Comparison of ENCODE assay signal across 25 cellular contexts in genomic region chrX:132425744-132426318, GRCh38.
DNase-seq lines count a peak whose midpoint lies in the region; ATAC-seq, FAIRE-seq and TF ChIP-seq lines count a peak whose summit lies in the region.
"Had no signal": no experiment of that assay in that cellular context is flagged by ENCODE, and none has a peak within 500 bp of the region (broad histone marks: within the 10 kb centered on the region; RNA-seq: fewer than 3 reads in every experiment).

No MANE protein-coding gene starts in this region.

- in situ Hi-C loops in HepG2 (cut with HindIII; ENCODE audit: extremely low pct_ligation_motif_present, low pct_unique_long_range_greater_than_20kb): no loop called here

- TF ChIP-seq POLR2A in HepG2 (IDR thresholded peaks at IDR 0.05; ENCODE audit: insufficient read depth in 1 of 2, low read depth in 2 of 2, low read length in 2 of 2): no peak
- TF ChIP-seq POLR2A in right lobe of liver (IDR thresholded peaks at IDR 0.05): no peak

- H3K9ac ChIP-seq in HepG2 (ENCODE audit: insufficient read depth, low read depth, low read length): no peak overlapping the region
- H3K9ac ChIP-seq: SK-N-SH had no signal

- H3K4me3 Mint-ChIP-seq in stimulated activated memory B cell treated with anti-CD40 and anti-IgM and Interleukin-4, amounts not matched to agents 10 μg/mL and 1 μg/mL and 100 μg/mL, for 72 hours: no peak overlapping the region
- H3K4me3 Mint-ChIP-seq in type B pancreatic cell: no peak overlapping the region
- H3K4me3 Mint-ChIP-seq: CD8-positive, alpha-beta memory T cell had no signal

- ATAC-seq in HepG2: peak; percentile 35; the same call in 2 of the 3 replicates
- ATAC-seq in right lobe of liver: no peak
- ATAC-seq in HG02610 (IDR thresholded peaks at IDR 0.05; ENCODE audit: unreplicated experiment): peak; percentile 44
- ATAC-seq in stimulated activated memory B cell treated with anti-CD40 and anti-IgM and Interleukin-4, amounts not matched to agents 10 μg/mL and 1 μg/mL and 100 μg/mL, for 72 hours: no peak

- POLR2A ChIA-PET in HepG2 (lab: Yijun Ruan, JAX): interaction anchor here (2.1 kb wide), 1 partner anchor 13 kb away, joined by 11 read pairs; no protein-coding TSS in a partner anchor

- TF ChIP-seq CTCF in HepG2 (CRISPR knock-in tag; IDR thresholded peaks at IDR 0.05): no peak
- TF ChIP-seq CTCF in right lobe of liver (IDR thresholded peaks at IDR 0.05): no peak
- no peak for TF ChIP-seq CTCF in type B pancreatic cell (conservative IDR thresholded peaks at IDR 0.05)

- CTCF ChIA-PET in HepG2 (lab: Yijun Ruan, JAX; ENCODE audit: low intra/inter-chr PET ratio, low total read pairs): no interaction called here

- no peak overlapping the region for H2AFZ ChIP-seq in HepG2 (ENCODE audit: low read length)
- H2AFZ ChIP-seq: PC-9 had no signal

- no peaks in the 10 kb centered on the region for H3K9me3 Mint-ChIP-seq in stimulated activated memory B cell treated with anti-CD40 and anti-IgM and Interleukin-4, amounts not matched to agents 10 μg/mL and 1 μg/mL and 100 μg/mL, for 72 hours
- no peaks in the 10 kb centered on the region for H3K9me3 Mint-ChIP-seq in type B pancreatic cell
- H3K9me3 Mint-ChIP-seq: CD8-positive, alpha-beta memory T cell had no signal

- H3K36me3 ChIP-seq in HepG2 (replicated peaks in 1 of 2; ENCODE audit: control insufficient read depth in 1 of 2, insufficient read depth in 2 of 2, low read length in 2 of 2) (no peaks in the 10 kb centered on the region), right lobe of liver (no peaks in the 10 kb centered on the region)

- DNase-seq in HepG2 (ENCODE audit: low spot score) (peak; percentile 49), right lobe of liver (no peak), amniotic epithelial cell (ENCODE audit: low read depth) (peak; percentile 13), type B pancreatic cell (ENCODE audit: extremely low spot score, unreplicated experiment) (no peak), posterior vena cava (ENCODE audit: low spot score) (no peak), NCI-H526 treated with DMSO at 0.1 percent for 48 hours (lab: John Stamatoyannopoulos, UW) (no peak)
- DNase-seq: AML-193; C1 segment of cervical spinal cord; Calu3; CD8-positive, alpha-beta memory T cell; DMS153; GDM1; H7; KBM-7; NCI-H1092; NCI-H1436; NCI-H1930; NCI-H2227 treated with DMSO at 0.1 percent for 48 hours; NCI-H510A treated with DMSO at 0.1 percent for 48 hours; NCI-H82; RPMI8226; SK-N-SH had no signal

- FAIRE-seq in HepG2 (lab: Jason Lieb, UNC): no peak

- H3K4me3 ChIP-seq in HepG2 (replicated peaks in 1 of 3; ENCODE audit: insufficient read depth in 1 of 3, low read depth in 2 of 3, low read length in 3 of 3) (no peak overlapping the region), right lobe of liver (no peak overlapping the region)
- H3K4me3 ChIP-seq: PC-9 had no signal

- intact Hi-C loops in HepG2 (cut with micrococcal nuclease; ENCODE audit: unreplicated experiment) (no loop called here), right lobe of liver (cut with DNase I) (no loop called here), posterior vena cava (cut with DNase I) (no loop called here)

- H3K9me3 ChIP-seq in HepG2 (ENCODE audit: low read length) (no peaks in the 10 kb centered on the region), right lobe of liver (no peaks in the 10 kb centered on the region)
- H3K9me3 ChIP-seq: SK-N-SH had no signal

- 0 out of 2 replicates have a peak overlapping the region, but pooled peaks have one; percentile 9 for H3K4me2 ChIP-seq in HepG2 (ENCODE audit: low read depth, low read length)
- H3K4me2 ChIP-seq: PC-9, SK-N-SH had no signal

- H3K27me3 ChIP-seq in HepG2 (ENCODE audit: control insufficient read depth in 1 of 2, insufficient read depth in 2 of 2, low read length in 2 of 2): no peaks in the 10 kb centered on the region
- peaks cover 0 to 4% of the 10 kb centered on the region in 2 donors for H3K27me3 ChIP-seq in right lobe of liver

- peak in 1 of 2 experiments; percentile 39; a peak in 2 of 4 replicates for TF ChIP-seq EP300 in HepG2 (IDR thresholded peaks at IDR 0.05; ENCODE audit: low read depth in 2 of 2, low read length in 2 of 2)
- no peak for TF ChIP-seq EP300 in HepG2 (CRISPR knock-in tag; IDR thresholded peaks at IDR 0.05; ENCODE audit: borderline replicate concordance)

- TF ChIP-seq RAD21 in HepG2 (CRISPR knock-in tag; IDR thresholded peaks at IDR 0.05): no peak

- H4K20me1 ChIP-seq in HepG2 (ENCODE audit: insufficient read depth, low read length): no peaks in the 10 kb centered on the region

- WGBS in HepG2 (ENCODE audit: low lambda C conversion rate): 60% methylated on average over 3 of the region's 3 CpGs
- 32% methylated on average over 3 of the region's 3 CpGs for WGBS in right lobe of liver (ENCODE audit: insufficient coverage, low coverage, low lambda C conversion rate, missing lambda C conversion rate)

- H3K4me1 ChIP-seq in HepG2 (ENCODE audit: insufficient read depth, low read length) (peaks cover 68% of the 10 kb centered on the region), right lobe of liver (no peaks in the 10 kb centered on the region)

- no TSS peak for BruUV-seq in HepG2 (replicated peaks; lab: Mats Ljungman, UMichigan)

- H3K4me1 Mint-ChIP-seq in stimulated activated memory B cell treated with anti-CD40 and anti-IgM and Interleukin-4, amounts not matched to agents 10 μg/mL and 1 μg/mL and 100 μg/mL, for 72 hours: peaks cover 20% of the 10 kb centered on the region
- H3K4me1 Mint-ChIP-seq in type B pancreatic cell (ENCODE audit: unreplicated experiment): peaks cover 16% of the 10 kb centered on the region

- peak overlapping the region; percentile 50 for H3K27ac Mint-ChIP-seq in stimulated activated memory B cell treated with anti-CD40 and anti-IgM and Interleukin-4, amounts not matched to agents 10 μg/mL and 1 μg/mL and 100 μg/mL, for 72 hours
- no peak overlapping the region for H3K27ac Mint-ChIP-seq in type B pancreatic cell

- H3K27ac ChIP-seq in HepG2 (ENCODE audit: extremely low read length, insufficient read depth, low read length): no peak overlapping the region
- no peak overlapping the region for H3K27ac ChIP-seq in right lobe of liver
- H3K27ac ChIP-seq: PC-9 had no signal

- peaks cover 5% of the 10 kb centered on the region for H3K79me2 ChIP-seq in HepG2 (ENCODE audit: insufficient read depth, low read length)

- no peaks in the 10 kb centered on the region for H3K36me3 Mint-ChIP-seq in stimulated activated memory B cell treated with anti-CD40 and anti-IgM and Interleukin-4, amounts not matched to agents 10 μg/mL and 1 μg/mL and 100 μg/mL, for 72 hours
- H3K36me3 Mint-ChIP-seq in type B pancreatic cell: peaks cover 4% of the 10 kb centered on the region
- H3K36me3 Mint-ChIP-seq: CD8-positive, alpha-beta memory T cell had no signal

- no peaks in the 10 kb centered on the region for H3K27me3 Mint-ChIP-seq in stimulated activated memory B cell treated with anti-CD40 and anti-IgM and Interleukin-4, amounts not matched to agents 10 μg/mL and 1 μg/mL and 100 μg/mL, for 72 hours
- no peaks in the 10 kb centered on the region for H3K27me3 Mint-ChIP-seq in type B pancreatic cell
- H3K27me3 Mint-ChIP-seq: CD8-positive, alpha-beta memory T cell had no signal

TF ChIP-seq in HepG2, 621 proteins besides CTCF, POLR2A, EP300 and RAD21 (continues in another document):
- TF ChIP-seq, protein P1, sequence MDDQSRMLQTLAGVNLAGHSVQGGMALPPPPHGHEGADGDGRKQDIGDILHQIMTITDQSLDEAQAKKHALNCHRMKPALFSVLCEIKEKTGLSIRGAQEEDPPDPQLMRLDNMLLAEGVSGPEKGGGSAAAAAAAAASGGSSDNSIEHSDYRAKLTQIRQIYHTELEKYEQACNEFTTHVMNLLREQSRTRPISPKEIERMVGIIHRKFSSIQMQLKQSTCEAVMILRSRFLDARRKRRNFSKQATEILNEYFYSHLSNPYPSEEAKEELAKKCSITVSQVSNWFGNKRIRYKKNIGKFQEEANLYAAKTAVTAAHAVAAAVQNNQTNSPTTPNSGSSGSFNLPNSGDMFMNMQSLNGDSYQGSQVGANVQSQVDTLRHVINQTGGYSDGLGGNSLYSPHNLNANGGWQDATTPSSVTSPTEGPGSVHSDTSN (CRISPR knock-in tag; IDR thresholded peaks at IDR 0.05; ENCODE audit: borderline replicate concordance): no peak
- TF ChIP-seq NFE2L2 (IDR thresholded peaks at IDR 0.05; ENCODE audit: low read length): no peak
- 0 out of 2 replicates have a peak, but pooled peaks have one; percentile 22 for TF ChIP-seq CREM (IDR thresholded peaks at IDR 0.05)
- no peak for TF ChIP-seq CREM (CRISPR knock-in tag; IDR thresholded peaks at IDR 0.05)
- TF ChIP-seq TFDP2 (CRISPR knock-in tag; IDR thresholded peaks at IDR 0.05): no peak
- peak; percentile 92; the same call in 1 of the 2 replicates for TF ChIP-seq SIX1 (CRISPR knock-in tag; IDR thresholded peaks at IDR 0.05; ENCODE audit: borderline replicate concordance)
- TF ChIP-seq RXRB (CRISPR knock-in tag; IDR thresholded peaks at IDR 0.05; ENCODE audit: borderline replicate concordance): 0 out of 2 replicates have a peak, but pooled peaks have one; percentile 14
- peak; percentile 36; the same call in 1 of the 2 replicates for TF ChIP-seq FOXA3 (CRISPR knock-in tag; IDR thresholded peaks at IDR 0.05)
- no peak for TF ChIP-seq TSC22D2 (CRISPR knock-in tag; IDR thresholded peaks at IDR 0.05; ENCODE audit: borderline replicate concordance)
- no peak for TF ChIP-seq SOX13 (IDR thresholded peaks at IDR 0.05)
- TF ChIP-seq SOX13 (CRISPR knock-in tag; conservative IDR thresholded peaks at IDR 0.05 in 1 of 2, IDR thresholded peaks at IDR 0.05 in 1 of 2): peak in 1 of 2 experiments; percentile 70; a peak in 2 of 4 replicates
- TF ChIP-seq FOXA1 (IDR thresholded peaks at IDR 0.05): no peak
- TF ChIP-seq FOXA1 (CRISPR knock-in tag; IDR thresholded peaks at IDR 0.05): 0 out of 2 replicates have a peak, but pooled peaks have one; percentile 6
- no peak for TF ChIP-seq ZNF326 (CRISPR knock-in tag; IDR thresholded peaks at IDR 0.05; ENCODE audit: borderline replicate concordance)
- TF ChIP-seq PHB2 (IDR thresholded peaks at IDR 0.05; ENCODE audit: partially characterized antibody): no peak
- peak; percentile 42 to 59 for TF ChIP-seq MAFK (conservative IDR thresholded peaks at IDR 0.05 in 1 of 2, IDR thresholded peaks at IDR 0.05 in 1 of 2; ENCODE audit: low read length in 2 of 2)
- TF ChIP-seq ZNF205 (CRISPR knock-in tag; IDR thresholded peaks at IDR 0.05): no peak
- 0 out of 2 replicates have a peak, but pooled peaks have one; percentile 9 for TF ChIP-seq GATAD2A (CRISPR knock-in tag; IDR thresholded peaks at IDR 0.05)

Comparison
In these comparisons a context has a peak if more than half of its experiments do, and no peak if none do; other contexts are left out.
1. ATAC-seq: peak in HepG2 (single experiment) and HG02610 (single experiment); none in right lobe of liver (0 of 4) and stimulated activated memory B cell treated with anti-CD40 and anti-IgM and Interleukin-4, amounts not matched to agents 10 μg/mL and 1 μg/mL and 100 μg/mL, for 72 hours (single experiment).
2. DNase-seq: peak in HepG2 (single experiment) and amniotic epithelial cell (single experiment); none in right lobe of liver (0 of 3), type B pancreatic cell (single experiment), posterior vena cava (single experiment) and NCI-H526 treated with DMSO at 0.1 percent for 48 hours (single experiment).